ENCODE assay signal across 12 cellular contexts in the genomic region with DNA sequence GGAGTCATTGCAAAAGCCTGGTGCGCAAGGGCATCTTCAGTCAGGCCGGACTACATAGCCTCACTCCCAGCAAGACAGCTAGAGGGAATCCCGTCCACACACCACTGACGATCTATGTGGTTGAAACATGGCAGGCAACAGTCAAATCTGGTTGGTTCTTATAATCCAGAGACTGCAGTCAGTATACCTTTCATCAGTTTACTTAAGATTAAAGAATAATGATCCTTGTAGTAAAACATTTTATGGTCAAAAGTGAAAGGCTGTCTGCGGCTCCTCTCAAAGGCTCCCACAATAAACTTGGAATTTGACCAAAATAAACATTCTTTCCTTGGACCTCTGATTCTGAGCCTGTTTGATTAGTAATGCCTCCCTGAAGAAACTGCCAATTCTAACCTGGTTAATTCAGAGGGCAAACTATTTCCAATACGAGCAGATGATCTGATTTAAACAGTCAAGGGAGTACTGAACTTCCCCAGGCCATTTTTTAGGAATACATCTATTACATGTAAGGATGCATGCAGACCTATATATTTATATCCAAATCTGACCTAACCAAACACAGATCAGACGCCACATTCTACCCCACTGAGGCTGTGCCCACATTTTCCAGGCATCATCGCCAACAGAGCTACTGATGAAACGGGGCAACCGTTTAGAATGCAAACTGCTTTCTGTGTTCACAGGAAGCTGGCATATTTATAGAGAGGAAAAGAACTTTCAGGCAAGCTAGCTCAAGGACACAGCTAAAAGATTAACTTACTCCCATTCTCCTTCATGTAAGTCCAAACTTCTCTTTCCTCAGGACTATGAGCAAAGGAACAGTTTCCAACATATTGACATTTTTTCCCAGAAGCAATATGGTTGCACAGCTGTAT. TPM values are rescaled to one million over a fixed set of nuclear protein-coding genes. Genes with fewer than 3 reads are reported as not detected.
DNase-seq lines count a peak whose midpoint lies in the region; ATAC-seq and TF ChIP-seq lines count a peak whose summit lies in the region.
"Had no signal": no experiment of that assay in that cellular context is flagged by ENCODE, and none has a peak within 500 bp of the region (broad histone marks: within the 10 kb centered on the region; RNA-seq: fewer than 3 reads in every experiment).

No MANE protein-coding gene starts in this region.

- H3K4me3 Mint-ChIP-seq in activated T-cell treated with anti-CD3 and anti-CD28 coated beads, Interleukin-2, amount 50 U/mL, for 72 hours: no peak overlapping the region
- H3K4me3 Mint-ChIP-seq: neural progenitor cell had no signal

- H3K4me3 ChIP-seq in adrenal gland (no peak overlapping the region), thoracic aorta (no peak overlapping the region)
- H3K4me3 ChIP-seq: neural progenitor cell had no signal

- TF ChIP-seq CTCF in adrenal gland (IDR thresholded peaks at IDR 0.05) (no peak), thoracic aorta (IDR thresholded peaks at IDR 0.05) (no peak)

- ATAC-seq in activated T-cell treated with anti-CD3 and anti-CD28 coated beads, Interleukin-2, amount 50 U/mL, for 72 hours (replicated peaks in 1 of 2): no peak
- ATAC-seq in thoracic aorta (ENCODE audit: insufficient number of reproducible peaks, low FRiP score, low read depth) (no peak), HG03139 (IDR thresholded peaks at IDR 0.05; ENCODE audit: unreplicated experiment) (no peak)

- H3K27ac ChIP-seq in adrenal gland: peak overlapping the region in 4 of 5 donors; percentile 41 to 78 (median 51)
- peak overlapping the region; percentile 26 to 63 for H3K27ac ChIP-seq in thoracic aorta
- H3K27ac ChIP-seq: neural progenitor cell had no signal

- no peaks in the 10 kb centered on the region for H3K9me3 Mint-ChIP-seq in activated T-cell treated with anti-CD3 and anti-CD28 coated beads, Interleukin-2, amount 50 U/mL, for 72 hours
- H3K9me3 Mint-ChIP-seq: neural progenitor cell had no signal

- TF ChIP-seq POLR2A in adrenal gland (IDR thresholded peaks at IDR 0.05): no peak

- H3K9me3 ChIP-seq in adrenal gland (replicated peaks in 1 of 3): no peaks in the 10 kb centered on the region
- H3K9me3 ChIP-seq in thoracic aorta: no peaks in the 10 kb centered on the region

- H3K4me1 ChIP-seq in adrenal gland (replicated peaks in 1 of 2) (peaks cover 6 to 17% of the 10 kb centered on the region in 2 donors), thoracic aorta (ENCODE audit: control insufficient read depth in 1 of 2, low read depth in 2 of 2) (peaks cover 4 to 17% of the 10 kb centered on the region in 2 donors)
- H3K4me1 ChIP-seq: neural progenitor cell had no signal

- H3K4me1 Mint-ChIP-seq in activated T-cell treated with anti-CD3 and anti-CD28 coated beads, Interleukin-2, amount 50 U/mL, for 72 hours (ENCODE audit: low read depth): no peaks in the 10 kb centered on the region
- H3K4me1 Mint-ChIP-seq: neural progenitor cell had no signal

- no peaks in the 10 kb centered on the region for H3K27me3 Mint-ChIP-seq in activated T-cell treated with anti-CD3 and anti-CD28 coated beads, Interleukin-2, amount 50 U/mL, for 72 hours (ENCODE audit: low read depth)

- no peaks in the 10 kb centered on the region for H3K27me3 ChIP-seq in adrenal gland
- H3K27me3 ChIP-seq in thoracic aorta (replicated peaks; ENCODE audit: insufficient read depth): no peaks in the 10 kb centered on the region
- H3K27me3 ChIP-seq: neural progenitor cell had no signal

- H3K27ac Mint-ChIP-seq in activated T-cell treated with anti-CD3 and anti-CD28 coated beads, Interleukin-2, amount 50 U/mL, for 72 hours: peak overlapping the region; percentile 23
- H3K27ac Mint-ChIP-seq: neural progenitor cell had no signal

- intact Hi-C loops in adrenal gland (cut with DNase I): no loop called here

- H3K36me3 ChIP-seq in adrenal gland (replicated peaks in 1 of 2) (peaks cover 0 to 67% of the 10 kb centered on the region in 2 donors), thoracic aorta (peaks cover 49% of the 10 kb centered on the region)

- WGBS in adrenal gland, 4 donors: 23 to 39% (median 35%) methylated on average over 10 of the region's 10 CpGs

- H3K36me3 Mint-ChIP-seq in activated T-cell treated with anti-CD3 and anti-CD28 coated beads, Interleukin-2, amount 50 U/mL, for 72 hours (ENCODE audit: insufficient read depth in 2 of 2): peaks cover 14 to 42% of the 10 kb centered on the region in 2 donors

- DNase-seq in activated T-cell treated with anti-CD3 and anti-CD28 coated beads, Interleukin-2, amount 50 U/mL, for 72 hours: no peak
- DNase-seq in activated T-cell treated with anti-CD3 and anti-CD28 coated beads for 4 hours (no peak), adrenal gland (peak in 6 of 7 donors; percentile 60 to 72 (median 66)), kidney glomerular epithelial cell (lab: John Stamatoyannopoulos, UW) (peak; percentile 85), thoracic aorta (ENCODE audit: low spot score) (no peak), islet precursor cell (no peak)
- DNase-seq in stimulated activated CD8-positive, alpha-beta memory T cell treated with anti-CD3 and anti-CD28 coated beads, Interleukin-4, amount 100 ng/mL, for 48 hours: no peak
- DNase-seq: amniotic stem cell, NCI-H1105 treated with DMSO at 0.1 percent for 48 hours, RPMI8226 had no signal

RNA-seq across cellular contexts. Expression of gene TXNDC11, which starts 15.3 kb away (rescaled TPM):
- total RNA-seq in activated T-cell treated with anti-CD3 and anti-CD28 coated beads, Interleukin-2, amount 50 U/mL, for 72 hours: 10 to 100 TPM; 34.7 to 41.5 TPM
- total RNA-seq in adrenal gland: 10 to 100 TPM; 33.5 to 68.4 (median 48.1) TPM
- polyA plus RNA-seq in adrenal gland: 10 to 100 TPM; 51.2 to 78.1 (median 57.4) TPM
- total RNA-seq in thoracic aorta: 10 to 100 TPM; 44.5 to 49.4 TPM

RNA-seq across cellular contexts. Expression of gene ZC3H7A, which starts 39.1 kb away (rescaled TPM):
- total RNA-seq in activated T-cell treated with anti-CD3 and anti-CD28 coated beads, Interleukin-2, amount 50 U/mL, for 72 hours: 100 to 1,000 TPM in 1 of 2 donors, 10 to 100 TPM in 1; 96.3 to 105 TPM
- 10 to 100 TPM; 32.1 to 61.3 (median 43.0) TPM for total RNA-seq in adrenal gland
- polyA plus RNA-seq in adrenal gland: 10 to 100 TPM; 31.1 to 83.9 (median 35.9) TPM
- total RNA-seq in thoracic aorta: 10 to 100 TPM; 47.8 to 86.1 TPM

Comparison
In these comparisons a context has a peak if more than half of its experiments do, and no peak if none do; other contexts are left out.
1. DNase-seq: peak in adrenal gland (6 of 7) and kidney glomerular epithelial cell (single experiment); none in activated T-cell treated with anti-CD3 and anti-CD28 coated beads, Interleukin-2, amount 50 U/mL, for 72 hours (0 of 2), activated T-cell treated with anti-CD3 and anti-CD28 coated beads for 4 hours (single experiment), thoracic aorta (single experiment), stimulated activated CD8-positive, alpha-beta memory T cell treated with anti-CD3 and anti-CD28 coated beads, Interleukin-4, amount 100 ng/mL, for 48 hours (single experiment) and islet precursor cell (single experiment).